In genomic region chr17:39951924-39952664, GRCh38 we compare ENCODE assay signal across 9 cellular contexts. TPM values are rescaled to one million over a fixed set of nuclear protein-coding genes. Genes with fewer than 3 reads are reported as not detected.
DNase-seq lines count a peak whose midpoint lies in the region; ATAC-seq and TF ChIP-seq lines count a peak whose summit lies in the region.
"Had no signal": no experiment of that assay in that cellular context is flagged by ENCODE, and none has a peak within 500 bp of the region (broad histone marks: within the 10 kb centered on the region; RNA-seq: fewer than 3 reads in every experiment).

No MANE protein-coding gene starts in this region.

- H3K4me1 Mint-ChIP-seq in CD14-positive monocyte: peaks cover 20% of the 10 kb centered on the region
- H3K4me1 Mint-ChIP-seq in natural killer cell: peaks cover 0 to 5% of the 10 kb centered on the region in 2 donors

- H3K4me3 Mint-ChIP-seq in CD14-positive monocyte: peak overlapping the region; percentile 77 to 87
- peak overlapping the region; percentile 61 for H3K4me3 Mint-ChIP-seq in natural killer cell

- H3K36me3 ChIP-seq in HUES48 (ENCODE audit: control insufficient read depth, insufficient read depth, low read length) (no peaks in the 10 kb centered on the region), colonic mucosa (no peaks in the 10 kb centered on the region), WERI-Rb-1 (no peaks in the 10 kb centered on the region)

- H3K4me3 ChIP-seq in HUES48 (ENCODE audit: low read depth, low read length): peak overlapping the region; percentile 62
- H3K4me3 ChIP-seq in colonic mucosa: peak overlapping the region; percentile 39
- H3K4me3 ChIP-seq in WERI-Rb-1 (ENCODE audit: low read depth, low read length): no peak overlapping the region

- no peak for ATAC-seq in natural killer cell
- no peak for ATAC-seq in HG03442 (IDR thresholded peaks at IDR 0.05; ENCODE audit: unreplicated experiment)

- intact Hi-C loops in CD14-positive monocyte (cut with micrococcal nuclease): loop anchor here in 1 of 2 donors (2.0 kb wide), 1 partner anchor 29 kb away; the partner anchor contains the start of gene PSMD3
- intact Hi-C loops in colonic mucosa (cut with DNase I): no loop called here
- intact Hi-C loops in natural killer cell (cut with micrococcal nuclease): no loop called here

- DNase-seq in CD14-positive monocyte (ENCODE audit: low spot score) (peak; percentile 56), colonic mucosa (peak; percentile 47), natural killer cell (no peak), HUDEP-2 (lab: John Stamatoyannopoulos, UW; ENCODE audit: unreplicated experiment in 76 of 76) (no peak), WERI-Rb-1 (no peak), SKM-1 (lab: John Stamatoyannopoulos, UW; ENCODE audit: unreplicated experiment) (no peak)

- peaks cover 8% of the 10 kb centered on the region for H3K27me3 ChIP-seq in HUES48 (ENCODE audit: control insufficient read depth, insufficient read depth, low read length)
- H3K27me3 ChIP-seq in colonic mucosa: no peaks in the 10 kb centered on the region
- no peaks in the 10 kb centered on the region for H3K27me3 ChIP-seq in WERI-Rb-1 (ENCODE audit: insufficient read depth, low read depth, severe bottlenecking)

- H3K27me3 Mint-ChIP-seq in CD14-positive monocyte (ENCODE audit: low read depth in 3 of 3): peaks cover 5 to 13% (median 9%) of the 10 kb centered on the region in 3 donors
- no peaks in the 10 kb centered on the region for H3K27me3 Mint-ChIP-seq in natural killer cell (ENCODE audit: low read depth in 2 of 2)

- H3K27ac ChIP-seq in HUES48 (ENCODE audit: low read depth, low read length): peak overlapping the region; percentile 42
- H3K27ac ChIP-seq in colonic mucosa: no peak overlapping the region
- H3K27ac ChIP-seq in WERI-Rb-1: no peak overlapping the region

- no peaks in the 10 kb centered on the region for H3K9me3 ChIP-seq in HUES48 (ENCODE audit: control insufficient read depth, insufficient read depth, low read length)
- no peaks in the 10 kb centered on the region for H3K9me3 ChIP-seq in colonic mucosa
- peaks cover 3% of the 10 kb centered on the region for H3K9me3 ChIP-seq in WERI-Rb-1 (ENCODE audit: severe bottlenecking)

- H3K36me3 Mint-ChIP-seq in CD14-positive monocyte: no peaks in the 10 kb centered on the region
- H3K36me3 Mint-ChIP-seq in natural killer cell: no peaks in the 10 kb centered on the region

- peaks cover 0 to 2% (median 0%) of the 10 kb centered on the region in 7 donors for H3K9me3 Mint-ChIP-seq in CD14-positive monocyte
- H3K9me3 Mint-ChIP-seq in natural killer cell: no peaks in the 10 kb centered on the region

- peak overlapping the region in 6 of 7 donors; percentile 19 to 82 (median 34) for H3K27ac Mint-ChIP-seq in CD14-positive monocyte
- peak overlapping the region in 1 of 2 donors; percentile 58 for H3K27ac Mint-ChIP-seq in natural killer cell

- H3K9ac ChIP-seq in HUES48 (ENCODE audit: low read depth, low read length) (no peak overlapping the region), colonic mucosa (ENCODE audit: low read depth in 2 of 2, low read length in 2 of 2) (peak overlapping the region; percentile 48 to 79)

- H3K4me1 ChIP-seq in HUES48 (ENCODE audit: control insufficient read depth, insufficient read depth, low read length) (peaks cover 8% of the 10 kb centered on the region; the same call in 1 of the 2 replicates), colonic mucosa (no peaks in the 10 kb centered on the region)

- TF ChIP-seq CTCF in CD14-positive monocyte (IDR thresholded peaks at IDR 0.05): no peak
- no peak for TF ChIP-seq CTCF in colonic mucosa (IDR thresholded peaks at IDR 0.05)
- no peak for TF ChIP-seq CTCF in natural killer cell (IDR thresholded peaks at IDR 0.05)
- no peak for TF ChIP-seq CTCF in WERI-Rb-1 (IDR thresholded peaks at IDR 0.05; ENCODE audit: low read depth, low read length)

RNA-seq across cellular contexts. Expression of gene GSDMA, which starts 10.7 kb away (rescaled TPM):
- not detected for polyA plus RNA-seq in CD14-positive monocyte
- total RNA-seq in colonic mucosa (under 1 TPM; 0.17 to 0.90 TPM), natural killer cell (1 to 10 TPM; 1.1 to 3.2 (median 2.1) TPM)

RNA-seq across cellular contexts. Expression of gene LRRC3C, which starts 24.6 kb away (rescaled TPM):
- not detected for polyA plus RNA-seq in CD14-positive monocyte
- not detected for total RNA-seq in colonic mucosa
- not detected for total RNA-seq in natural killer cell
- polyA plus RNA-seq: adipose tissue had no signal

RNA-seq across cellular contexts. Expression of gene ORMDL3, which starts 24.7 kb away (rescaled TPM):
- polyA plus RNA-seq in CD14-positive monocyte: 10 to 100 TPM in 1 of 2 donors, 1 to 10 TPM in 1; 9.4 to 11.8 TPM
- total RNA-seq in colonic mucosa (10 to 100 TPM; 57.2 to 69.3 TPM), natural killer cell (100 to 1,000 TPM in 1 of 3 donors, 10 to 100 TPM in 2; 61.6 to 121 (median 77.2) TPM)

RNA-seq across cellular contexts. Expression of gene PSMD3, which starts 28.5 kb away (rescaled TPM):
- 10 to 100 TPM; 48.4 to 48.8 TPM for polyA plus RNA-seq in CD14-positive monocyte
- total RNA-seq in colonic mucosa (100 to 1,000 TPM; 106 to 152 TPM), natural killer cell (10 to 100 TPM; 66.1 to 83.8 (median 78.9) TPM)

RNA-seq across cellular contexts. Expression of gene GSDMB, which starts 33.7 kb away (rescaled TPM):
- not detected for polyA plus RNA-seq in CD14-positive monocyte
- total RNA-seq in colonic mucosa (10 to 100 TPM; 68.2 to 79.7 TPM), natural killer cell (10 to 100 TPM; 18.3 to 49.2 (median 21.4) TPM)

Comparison
In these comparisons a context has a peak if more than half of its experiments do, and no peak if none do; other contexts are left out.
1. DNase-seq: peak in CD14-positive monocyte (single experiment) and colonic mucosa (single experiment); none in natural killer cell (single experiment), HUDEP-2 (0 of 76), WERI-Rb-1 (single experiment) and SKM-1 (single experiment).